1 cellular context compared by ENCODE assay signal in the genomic region with DNA sequence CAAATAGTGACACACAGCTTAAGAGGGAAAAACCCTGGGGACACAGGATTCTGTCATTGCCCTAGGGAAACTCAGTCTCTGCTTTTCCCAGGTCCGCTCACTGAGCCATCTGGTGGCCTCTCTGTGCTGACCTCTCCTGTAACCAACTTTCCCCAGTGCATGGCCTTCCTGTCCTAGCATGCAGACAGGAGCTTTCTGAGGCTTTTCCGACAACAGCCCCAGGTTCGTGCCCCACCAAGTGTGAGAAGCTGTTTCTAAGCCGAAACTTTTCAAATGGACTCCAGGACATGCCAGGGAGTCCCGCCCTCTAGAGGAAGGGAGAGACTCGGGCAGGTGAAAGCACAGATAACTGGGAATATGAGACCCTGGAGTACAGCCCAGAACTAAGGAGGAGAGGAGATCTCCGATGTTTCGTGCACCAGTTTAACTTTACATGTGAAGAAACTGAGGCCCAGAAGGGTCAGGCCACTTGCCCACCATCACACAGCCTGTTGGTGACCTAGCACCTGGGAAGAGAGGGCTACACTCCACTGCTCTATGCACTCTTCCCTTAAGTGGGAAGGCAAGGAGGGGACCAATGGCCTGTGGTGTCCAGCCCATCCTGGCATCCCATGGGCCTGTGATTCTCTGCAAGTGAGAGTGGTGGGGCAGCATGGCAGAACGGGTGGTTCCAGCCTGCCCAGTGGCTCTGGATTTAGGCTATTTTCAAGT.
TF ChIP-seq lines count a peak whose summit lies in the region.

No MANE protein-coding gene starts in this region.

TF ChIP-seq in H1, 55 proteins besides CTCF, POLR2A, EP300 and RAD21:
- TF ChIP-seq, protein P1, sequence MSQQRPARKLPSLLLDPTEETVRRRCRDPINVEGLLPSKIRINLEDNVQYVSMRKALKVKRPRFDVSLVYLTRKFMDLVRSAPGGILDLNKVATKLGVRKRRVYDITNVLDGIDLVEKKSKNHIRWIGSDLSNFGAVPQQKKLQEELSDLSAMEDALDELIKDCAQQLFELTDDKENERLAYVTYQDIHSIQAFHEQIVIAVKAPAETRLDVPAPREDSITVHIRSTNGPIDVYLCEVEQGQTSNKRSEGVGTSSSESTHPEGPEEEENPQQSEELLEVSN (IDR thresholded peaks at IDR 0.05): peak; percentile 77
- peak; percentile 87 for TF ChIP-seq GTF2F1 (IDR thresholded peaks at IDR 0.05; ENCODE audit: borderline replicate concordance, low read depth, low read length)
- TF ChIP-seq POLR2AphosphoS5 (IDR thresholded peaks at IDR 0.05; ENCODE audit: low read depth, low read length): peak; percentile 58
- peak; percentile 36 for TF ChIP-seq TAF7 (optimal IDR thresholded peaks at IDR 0.05; ENCODE audit: borderline replicate concordance, low read depth, low read length)
- TF ChIP-seq CHD1 (IDR thresholded peaks at IDR 0.05; ENCODE audit: low read depth, low read length): no peak
- TF ChIP-seq TCF12 (IDR thresholded peaks at IDR 0.05; ENCODE audit: low read depth, low read length): 0 out of 2 replicates have a peak, but pooled peaks have one; percentile 5
- no peak for TF ChIP-seq YY1 (IDR thresholded peaks at IDR 0.05; ENCODE audit: low read depth, low read length)
- TF ChIP-seq, protein P2, sequence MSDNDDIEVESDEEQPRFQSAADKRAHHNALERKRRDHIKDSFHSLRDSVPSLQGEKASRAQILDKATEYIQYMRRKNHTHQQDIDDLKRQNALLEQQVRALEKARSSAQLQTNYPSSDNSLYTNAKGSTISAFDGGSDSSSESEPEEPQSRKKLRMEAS (IDR thresholded peaks at IDR 0.05): peak; percentile 88
- no peak for TF ChIP-seq CTBP2 (IDR thresholded peaks at IDR 0.05; ENCODE audit: borderline replicate concordance, insufficient read depth, insufficient read length, low read length)
